In the genomic region with DNA sequence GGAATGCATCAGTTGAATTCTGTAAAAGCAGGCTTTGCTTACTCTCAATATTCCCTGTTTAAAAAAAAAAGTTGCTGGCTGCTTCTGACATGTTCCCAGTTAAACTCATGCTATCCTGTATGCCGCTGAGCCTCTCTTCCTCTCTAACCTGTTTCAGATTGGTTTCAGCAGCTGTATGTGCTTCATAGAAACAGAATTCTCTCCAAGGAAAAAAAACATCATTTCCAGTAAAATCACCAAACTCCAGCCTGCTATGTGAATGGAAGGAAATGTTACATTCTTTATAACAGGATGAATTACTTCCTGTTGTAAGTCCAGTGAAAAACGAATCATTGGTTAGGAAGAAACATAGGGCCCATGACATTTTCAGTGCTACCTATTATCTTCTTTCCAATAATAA, we compare ENCODE assay signal across 28 cellular contexts. TPM values are rescaled to one million over a fixed set of nuclear protein-coding genes. Genes with fewer than 3 reads are reported as not detected.
"Had no signal": no experiment of that assay in that cellular context is flagged by ENCODE, and none has a peak within 500 bp of the region (broad histone marks: within the 10 kb centered on the region; RNA-seq: fewer than 3 reads in every experiment).

No MANE protein-coding gene starts in this region.

- H3K9me3 ChIP-seq: adrenal gland, gastroesophageal sphincter, heart right ventricle, tibial artery had no signal

- H3K4me1 ChIP-seq: gastroesophageal sphincter, tibial artery had no signal

- ATAC-seq: activated CD4-positive, CD25-positive, alpha-beta regulatory T cell treated with anti-CD3 and anti-CD28 coated beads, Interleukin-2, amount 50 U/mL, for 24 hours; activated T-cell treated with anti-CD3 and anti-CD28 coated beads, Interleukin-2, amount 50 U/mL, for 72 hours; gastroesophageal sphincter; natural killer cell had no signal

- H3K27ac ChIP-seq: adrenal gland, cardiac muscle cell, dorsolateral prefrontal cortex, gastroesophageal sphincter, tibial artery had no signal

- H3K27ac Mint-ChIP-seq: activated naive CD4-positive, alpha-beta T cell treated with anti-CD3 and anti-CD28 coated beads, Interleukin-2, amount 50 U/mL, for 24 hours; activated T-cell treated with anti-CD3 and anti-CD28 coated beads, Interleukin-2, amount 50 U/mL, for 72 hours; endodermal cell; immature natural killer cell; natural killer cell had no signal

- H3K36me3 Mint-ChIP-seq: immature natural killer cell, natural killer cell had no signal

- H3K27me3 ChIP-seq: adrenal gland, cardiac muscle cell, dorsolateral prefrontal cortex, gastroesophageal sphincter, heart right ventricle, tibial artery had no signal

- H3K4me3 Mint-ChIP-seq: activated naive CD4-positive, alpha-beta T cell treated with anti-CD3 and anti-CD28 coated beads, Interleukin-2, amount 50 U/mL, for 24 hours; activated T-cell treated with anti-CD3 and anti-CD28 coated beads, Interleukin-2, amount 50 U/mL, for 72 hours; endodermal cell; immature natural killer cell; natural killer cell had no signal

- H3K9me3 Mint-ChIP-seq: activated naive CD4-positive, alpha-beta T cell treated with anti-CD3 and anti-CD28 coated beads, Interleukin-2, amount 50 U/mL, for 24 hours; activated T-cell treated with anti-CD3 and anti-CD28 coated beads, Interleukin-2, amount 50 U/mL, for 72 hours; endodermal cell; immature natural killer cell; natural killer cell had no signal

- H3K4me3 ChIP-seq: adrenal gland, cardiac muscle cell, dorsolateral prefrontal cortex, gastroesophageal sphincter, heart right ventricle, tibial artery had no signal

- H3K4me1 Mint-ChIP-seq: activated naive CD4-positive, alpha-beta T cell treated with anti-CD3 and anti-CD28 coated beads, Interleukin-2, amount 50 U/mL, for 24 hours; immature natural killer cell; natural killer cell had no signal

- H3K27me3 Mint-ChIP-seq: activated naive CD4-positive, alpha-beta T cell treated with anti-CD3 and anti-CD28 coated beads, Interleukin-2, amount 50 U/mL, for 24 hours had no signal

- DNase-seq: activated CD4-positive, alpha-beta T cell treated with anti-CD3 and anti-CD28 coated beads, Interleukin-2, amount 50 U/mL, for 4 hours; activated gamma-delta T cell; activated T-cell treated with anti-CD3 and anti-CD28 coated beads, Interleukin-2, amount 50 U/mL, for 72 hours; adrenal gland; dorsolateral prefrontal cortex; endodermal cell; erythroblast; heart right ventricle; immature natural killer cell; mesendoderm; natural killer cell; posterior cingulate gyrus; retina; stimulated activated CD4-positive, alpha-beta T cell treated with anti-CD3 and anti-CD28 coated beads, Interleukin-12 subunit alpha, Interleukin-12 subunit beta, amount 100 ng/mL, for 4 hours; stimulated activated CD4-positive, alpha-beta T cell treated with anti-CD3 and anti-CD28 coated beads, Interleukin-1b, Interleukin-23, amount 100 ng/mL, for 48 hours; stimulated activated CD8-positive, alpha-beta memory T cell treated with anti-CD3 and anti-CD28 coated beads, Interleukin-4, amount 100 ng/mL, for 48 hours; stimulated activated naive CD4-positive, alpha-beta T cell; tibial artery had no signal

- H3K36me3 ChIP-seq: adrenal gland, cardiac muscle cell, gastroesophageal sphincter, heart right ventricle, tibial artery had no signal

RNA-seq across cellular contexts. Expression of gene KCNV2, which starts 25.7 kb away (rescaled TPM):
- total RNA-seq: activated CD8-positive, alpha-beta memory T cell treated with anti-CD3 and anti-CD28 coated beads for 36 hours; activated T-cell treated with anti-CD3 and anti-CD28 coated beads, Interleukin-2, amount 50 U/mL, for 72 hours; adrenal gland; astrocyte; cardiac muscle cell; gastroesophageal sphincter; heart right ventricle; lower leg skin; natural killer cell; subcutaneous adipose tissue; T-helper 1 cell treated with Interleukin-12 subunit alpha and Interleukin-12 subunit beta and Interleukin-4 antibody, amounts not matched to agents 30 ng/mL and 1 ng/mL, for 36 hours; urinary bladder had no signal
- polyA plus RNA-seq: adrenal gland, heart right ventricle, immature natural killer cell, urinary bladder had no signal
